Comparison of ENCODE assay signal across 18 cellular contexts in the genomic region with DNA sequence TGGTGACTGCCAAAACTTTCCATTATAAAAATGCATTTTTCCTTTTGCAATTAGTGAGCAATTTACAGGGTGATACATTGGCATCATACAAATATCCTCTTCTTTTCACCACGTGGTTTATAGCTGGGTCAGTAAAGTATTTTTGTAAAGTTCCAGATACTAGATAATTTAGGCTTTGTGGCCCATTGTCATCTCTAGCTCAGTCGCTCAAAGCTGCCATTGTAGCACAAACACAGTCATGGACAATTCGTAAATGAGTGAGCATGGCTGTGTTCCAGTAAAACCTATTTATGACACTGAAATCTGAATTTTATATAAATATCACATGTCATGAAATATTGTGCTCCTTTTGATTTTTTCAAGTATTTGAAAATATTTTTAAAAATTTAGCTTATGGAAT.
DNase-seq lines count a peak whose midpoint lies in the region; ATAC-seq lines count a peak whose summit lies in the region.
"Had no signal": no experiment of that assay in that cellular context is flagged by ENCODE, and none has a peak within 500 bp of the region (broad histone marks: within the 10 kb centered on the region; RNA-seq: fewer than 3 reads in every experiment).

No MANE protein-coding gene starts in this region.

- DNase-seq in foreskin melanocyte (peak; percentile 25), pons (ENCODE audit: low spot score) (peak; percentile 69), DMS79 treated with DMSO at 0.1 percent for 48 hours (lab: John Stamatoyannopoulos, UW) (no peak), GF-D8 (lab: John Stamatoyannopoulos, UW) (no peak)
- DNase-seq in stimulated activated CD4-positive, alpha-beta T cell treated with anti-CD3 and anti-CD28 coated beads, Interleukin-4, amount 100 ng/mL, for 24 hours, result no peak
- DNase-seq: Caco-2; CD4-positive, CD25-positive, alpha-beta regulatory T cell; CD8-positive, alpha-beta T cell; DMS153; EL; GDM1; GM23248; H7; HCEC 1CT had no signal

- ATAC-seq in HG03439 (IDR thresholded peaks at IDR 0.05; ENCODE audit: unreplicated experiment), result no peak
- ATAC-seq: CD8-positive, alpha-beta T cell had no signal

- H3K27ac ChIP-seq in angular gyrus (ENCODE audit: low read depth, low read length), result peak overlapping the region; percentile 53
- H3K27ac ChIP-seq: BLaER1, C4-2B, GM23248 had no signal

Comparison
In these comparisons a context has a peak if more than half of its experiments do, and no peak if none do; other contexts are left out.
1. DNase-seq: peak in foreskin melanocyte (single experiment) and pons (single experiment); none in DMS79 treated with DMSO at 0.1 percent for 48 hours (single experiment), stimulated activated CD4-positive, alpha-beta T cell treated with anti-CD3 and anti-CD28 coated beads, Interleukin-4, amount 100 ng/mL, for 24 hours (single experiment) and GF-D8 (single experiment).